14 cellular contexts compared by ENCODE assay signal in the genomic region with DNA sequence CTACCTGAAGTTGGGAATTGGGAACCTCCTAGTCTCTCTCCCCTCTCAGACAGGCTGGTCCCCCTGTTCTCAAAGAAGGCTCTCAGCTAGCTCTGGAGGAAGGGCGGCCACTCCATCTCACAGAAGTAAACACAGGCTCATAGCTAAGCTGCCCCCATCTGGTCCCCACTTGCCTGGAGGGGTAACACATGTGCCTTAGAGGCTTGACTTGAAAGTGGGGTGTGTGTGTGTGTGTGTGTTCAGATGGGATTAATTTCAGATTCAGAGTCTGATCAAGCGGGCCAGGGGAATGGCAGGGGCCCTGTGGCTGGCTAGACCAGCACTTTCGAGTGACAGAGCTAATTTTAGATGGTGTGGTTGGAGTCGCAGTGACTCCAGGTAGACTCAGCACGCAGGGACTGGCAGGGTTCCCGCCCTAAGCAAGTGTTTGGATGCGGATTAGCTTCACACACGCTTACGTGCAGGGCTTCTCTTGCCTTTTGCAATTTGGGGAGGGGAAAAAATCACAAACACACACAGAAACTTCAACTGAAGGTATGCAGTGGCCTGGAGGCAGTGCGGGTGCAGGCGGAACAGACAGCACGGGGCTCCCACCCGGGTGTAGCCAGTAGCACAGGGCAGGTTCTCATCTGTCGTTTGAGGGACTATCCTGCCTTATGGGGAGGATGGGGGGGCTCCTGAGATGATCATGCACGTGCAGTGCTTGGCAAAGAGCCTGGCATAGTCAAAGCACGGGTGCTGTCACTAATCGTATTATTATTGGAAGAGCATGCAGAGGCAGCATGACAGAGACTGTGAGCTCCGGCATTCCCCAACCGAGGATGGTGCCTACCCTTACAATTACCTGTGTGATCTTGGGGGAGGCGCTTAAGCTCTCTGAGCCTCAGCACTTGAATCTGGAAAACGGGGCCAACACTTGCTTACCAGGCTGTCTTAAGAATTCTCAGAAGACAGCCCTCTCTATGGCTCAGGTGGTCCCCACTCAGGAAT. TPM values are rescaled to one million over a fixed set of nuclear protein-coding genes. Genes with fewer than 3 reads are reported as not detected.
DNase-seq lines count a peak whose midpoint lies in the region; ATAC-seq and TF ChIP-seq lines count a peak whose summit lies in the region.
"Had no signal": no experiment of that assay in that cellular context is flagged by ENCODE, and none has a peak within 500 bp of the region (broad histone marks: within the 10 kb centered on the region; RNA-seq: fewer than 3 reads in every experiment).

No MANE protein-coding gene starts in this region.

- ATAC-seq in HG02571 (IDR thresholded peaks at IDR 0.05; ENCODE audit: unreplicated experiment) (no peak), GM18873 (IDR thresholded peaks at IDR 0.05; ENCODE audit: low FRiP score, unreplicated experiment) (no peak)
- ATAC-seq: K562 had no signal

- H3K36me3 ChIP-seq in uterus, result no peaks in the 10 kb centered on the region
- H3K36me3 ChIP-seq: brain microvascular endothelial cell, tibial nerve had no signal

- peak overlapping the region; percentile 31 for H3K27ac Mint-ChIP-seq in activated naive CD4-positive, alpha-beta T cell treated with anti-CD3 and anti-CD28 coated beads for 36 hours
- H3K27ac Mint-ChIP-seq in brain (peak overlapping the region; percentile 89 to 98 (median 96)), mesothelial cell of epicardium (peak overlapping the region; percentile 87)

- DNase-seq in activated naive CD4-positive, alpha-beta T cell treated with anti-CD3 and anti-CD28 coated beads for 36 hours, result no peak
- no peak for DNase-seq in activated naive CD4-positive, alpha-beta T cell (lab: John Stamatoyannopoulos, UW)
- DNase-seq in mesothelial cell of epicardium (ENCODE audit: low spot score in 2 of 2, unreplicated experiment in 2 of 2) (no peak), uterus (no peak), kidney tubule cell (ENCODE audit: low spot score) (no peak)
- DNase-seq: brain microvascular endothelial cell; NK-92 treated with Interleukin-12 subunit alpha and Interleukin-12 subunit beta, amount 100 ng/mL, for 24 hours had no signal

- H3K36me3 Mint-ChIP-seq in activated naive CD4-positive, alpha-beta T cell treated with anti-CD3 and anti-CD28 coated beads for 36 hours (ENCODE audit: low read depth), result no peaks in the 10 kb centered on the region
- H3K36me3 Mint-ChIP-seq in brain (no peaks in the 10 kb centered on the region), mesothelial cell of epicardium (no peaks in the 10 kb centered on the region)

- H3K27ac ChIP-seq in uterus, result peak overlapping the region; percentile 14 to 62
- H3K27ac ChIP-seq: brain microvascular endothelial cell had no signal

- H3K9me3 Mint-ChIP-seq in activated naive CD4-positive, alpha-beta T cell treated with anti-CD3 and anti-CD28 coated beads for 36 hours, result no peaks in the 10 kb centered on the region
- H3K9me3 Mint-ChIP-seq in brain, result peaks cover 0 to 4% (median 0%) of the 10 kb centered on the region in 5 experiments
- no peaks in the 10 kb centered on the region for H3K9me3 Mint-ChIP-seq in mesothelial cell of epicardium

- no peak for TF ChIP-seq POLR2A in uterus (IDR thresholded peaks at IDR 0.05)

- no peak overlapping the region for H3K4me3 ChIP-seq in uterus
- H3K4me3 ChIP-seq: K562 had no signal

- TF ChIP-seq CTCF in brain (conservative IDR thresholded peaks at IDR 0.05) (no peak), mesothelial cell of epicardium (IDR thresholded peaks at IDR 0.05; ENCODE audit: unreplicated experiment) (no peak), uterus (IDR thresholded peaks at IDR 0.05) (no peak)

- CTCF ChIA-PET in activated naive CD4-positive, alpha-beta T cell treated with anti-CD3 and anti-CD28 coated beads for 36 hours (lab: Charles Lee), result interaction anchor here (0.9 to 1.0 kb wide), 2 partner anchors 13 to 691 kb away, joined by 3 to 4 read pairs; no protein-coding TSS in a partner anchor

- H3K9me3 ChIP-seq in uterus, result no peaks in the 10 kb centered on the region
- H3K9me3 ChIP-seq: tibial nerve had no signal

- peaks cover 6% of the 10 kb centered on the region in 2 donors for H3K4me1 ChIP-seq in uterus

- H3K27me3 Mint-ChIP-seq in activated naive CD4-positive, alpha-beta T cell treated with anti-CD3 and anti-CD28 coated beads for 36 hours (ENCODE audit: low read depth), result peaks cover 15% of the 10 kb centered on the region
- H3K27me3 Mint-ChIP-seq in brain, result peaks cover 7% of the 10 kb centered on the region
- H3K27me3 Mint-ChIP-seq in mesothelial cell of epicardium (ENCODE audit: low read depth), result no peaks in the 10 kb centered on the region

- peaks cover 14% of the 10 kb centered on the region for H3K4me1 Mint-ChIP-seq in activated naive CD4-positive, alpha-beta T cell treated with anti-CD3 and anti-CD28 coated beads for 36 hours (ENCODE audit: low read depth)
- peaks cover 87% of the 10 kb centered on the region for H3K4me1 Mint-ChIP-seq in brain
- H3K4me1 Mint-ChIP-seq in mesothelial cell of epicardium, result peaks cover 77% of the 10 kb centered on the region

- H3K4me3 Mint-ChIP-seq in activated naive CD4-positive, alpha-beta T cell treated with anti-CD3 and anti-CD28 coated beads for 36 hours, result no peak overlapping the region
- H3K4me3 Mint-ChIP-seq in brain (peak overlapping the region; percentile 11 to 67 (median 56)), mesothelial cell of epicardium (no peak overlapping the region)

- H3K27me3 ChIP-seq in uterus, result no peaks in the 10 kb centered on the region
- H3K27me3 ChIP-seq: brain microvascular endothelial cell, tibial nerve had no signal

- intact Hi-C loops in activated naive CD4-positive, alpha-beta T cell treated with anti-CD3 and anti-CD28 coated beads for 36 hours (cut with micrococcal nuclease), result no loop called here
- intact Hi-C loops in uterus (cut with DNase I; ENCODE audit: low total_unique reads), result no loop called here

RNA-seq across cellular contexts. Expression of a gene that starts 1.3 kb away (rescaled TPM):
- total RNA-seq in activated naive CD4-positive, alpha-beta T cell treated with anti-CD3 and anti-CD28 coated beads for 36 hours, result not detected
- not detected for polyA plus RNA-seq in brain (ENCODE audit: insufficient read depth, low read depth, low replicate concordance)
- total RNA-seq in mesothelial cell of epicardium (2.7 to 4.1 TPM (median 3.5 TPM) in 3 replicates), uterus (1 to 10 TPM in 2 of 4 donors, not detected in 2; 1.6 to 3.7 TPM)
- total RNA-seq: K562, left lobe of liver, pulmonary artery endothelial cell had no signal
- polyA plus RNA-seq: K562 had no signal

Comparison
In these comparisons a context has a peak if more than half of its experiments do, and no peak if none do; other contexts are left out.
1. H3K27ac Mint-ChIP-seq: peak in every context shown above with its lines; median percentile 96 in brain; 87 in mesothelial cell of epicardium; 31 in activated naive CD4-positive, alpha-beta T cell treated with anti-CD3 and anti-CD28 coated beads for 36 hours.
2. H3K4me3 Mint-ChIP-seq: peak in brain (5 of 5); none in activated naive CD4-positive, alpha-beta T cell treated with anti-CD3 and anti-CD28 coated beads for 36 hours (single experiment) and mesothelial cell of epicardium (single experiment).